Comparison of ENCODE assay signal across 8 cellular contexts in the genomic region with DNA sequence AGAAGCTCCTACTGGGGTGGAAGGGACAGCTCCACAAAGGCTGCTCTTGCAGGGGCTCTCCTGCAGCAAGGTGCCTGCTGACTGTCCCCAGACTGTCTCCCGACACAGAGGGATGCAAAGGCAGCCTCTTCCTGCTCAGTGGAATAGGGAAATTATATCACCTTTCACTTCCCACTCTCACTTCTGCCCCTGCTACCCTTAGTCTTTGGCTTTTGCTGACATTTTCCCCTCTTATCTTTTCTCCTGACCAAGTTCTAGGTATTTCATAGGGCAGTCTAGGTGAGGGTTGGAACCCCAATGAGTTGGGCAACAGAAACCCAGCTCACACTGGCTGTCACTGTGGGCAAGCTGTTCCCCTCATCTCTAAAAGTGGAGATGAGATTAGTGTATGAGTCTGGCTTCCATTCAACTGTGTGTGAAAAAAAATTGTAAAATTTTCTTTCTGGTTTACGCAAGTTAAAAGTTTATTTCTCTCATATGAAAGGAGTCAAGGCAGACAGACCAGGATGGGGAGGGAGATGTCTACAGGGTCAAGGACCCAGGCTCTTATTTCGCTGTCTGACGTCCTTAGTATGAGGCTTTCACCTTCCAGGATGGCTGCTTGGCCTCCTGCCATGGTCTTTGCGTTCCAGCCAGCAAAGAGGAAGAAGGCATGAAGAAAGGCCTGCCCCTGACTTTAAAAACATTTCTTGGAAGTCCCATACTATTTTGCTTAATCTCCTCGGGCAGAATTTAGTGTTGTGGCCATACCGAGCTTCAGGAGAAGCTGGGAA. TPM values are rescaled to one million over a fixed set of nuclear protein-coding genes. Genes with fewer than 3 reads are reported as not detected.
DNase-seq lines count a peak whose midpoint lies in the region; ATAC-seq and TF ChIP-seq lines count a peak whose summit lies in the region.

No MANE protein-coding gene starts in this region.

- no peaks in the 10 kb centered on the region for H3K4me1 ChIP-seq in breast epithelium

- H3K27ac Mint-ChIP-seq in memory B cell (peak overlapping the region; percentile 54), type B pancreatic cell (no peak overlapping the region)

- H3K27me3 Mint-ChIP-seq in memory B cell (no peaks in the 10 kb centered on the region), type B pancreatic cell (peaks cover 5% of the 10 kb centered on the region)

- peak overlapping the region; percentile 30 to 64 for H3K27ac ChIP-seq in breast epithelium

- H3K4me3 Mint-ChIP-seq in memory B cell (no peak overlapping the region), type B pancreatic cell (no peak overlapping the region)

- H3K36me3 ChIP-seq in breast epithelium = no peaks in the 10 kb centered on the region

- TF ChIP-seq POLR2A in breast epithelium (IDR thresholded peaks at IDR 0.05) = no peak

- CTCF ChIA-PET in GM10248 (lab: Yijun Ruan, JAX) = no interaction called here

- no peaks in the 10 kb centered on the region for H3K27me3 ChIP-seq in breast epithelium

- no peaks in the 10 kb centered on the region for H3K9me3 Mint-ChIP-seq in memory B cell
- H3K9me3 Mint-ChIP-seq in type B pancreatic cell = no peaks in the 10 kb centered on the region

- POLR2A ChIA-PET in GM10248 (lab: Yijun Ruan, JAX) = no interaction called here

- H3K36me3 Mint-ChIP-seq in memory B cell = peaks cover 11% of the 10 kb centered on the region
- H3K36me3 Mint-ChIP-seq in type B pancreatic cell = peaks cover 12% of the 10 kb centered on the region

- DNase-seq in Right ventricle myocardium inferior (ENCODE audit: missing footprints) (peak; percentile 84), cardiac septum (ENCODE audit: low spot score) (no peak), breast epithelium (ENCODE audit: low spot score in 2 of 2) (peak; percentile 73 to 74), memory B cell (ENCODE audit: low spot score in 2 of 2) (no peak), GM10248 (ENCODE audit: extremely low spot score) (no peak), GM19238 (ENCODE audit: insufficient read length, low spot score) (no peak), type B pancreatic cell (ENCODE audit: extremely low spot score, unreplicated experiment) (no peak), NCI-H526 treated with DMSO at 0.1 percent for 48 hours (lab: John Stamatoyannopoulos, UW) (no peak)

- intact Hi-C loops in Right ventricle myocardium inferior (cut with DNase I) = no loop called here
- intact Hi-C loops in cardiac septum (cut with DNase I) = loop anchor here (10.0 kb wide), 1 partner anchor 255 kb away; no protein-coding TSS in a partner anchor
- intact Hi-C loops in breast epithelium (cut with DNase I; ENCODE audit: low total_unique reads) = no loop called here

- H3K4me3 ChIP-seq in breast epithelium = no peak overlapping the region

- peak; percentile 48 for ATAC-seq in Right ventricle myocardium inferior
- peak; percentile 46 for ATAC-seq in memory B cell (ENCODE audit: low read depth)

- TF ChIP-seq CTCF in breast epithelium (IDR thresholded peaks at IDR 0.05) = no peak
- no peak for TF ChIP-seq CTCF in GM10248 (IDR thresholded peaks at IDR 0.05; ENCODE audit: control extremely low read depth, extremely low read depth, low read depth, missing control alignments)
- no peak for TF ChIP-seq CTCF in type B pancreatic cell (conservative IDR thresholded peaks at IDR 0.05)

- H3K9me3 ChIP-seq in breast epithelium = no peaks in the 10 kb centered on the region

- peaks cover 22% of the 10 kb centered on the region for H3K4me1 Mint-ChIP-seq in memory B cell
- H3K4me1 Mint-ChIP-seq in type B pancreatic cell (ENCODE audit: unreplicated experiment) = peaks cover 12% of the 10 kb centered on the region

RNA-seq across cellular contexts. Expression of gene MOCOS, which starts 7.5 kb away (rescaled TPM):
- 0.38 TPM for total RNA-seq in Right ventricle myocardium inferior
- total RNA-seq in cardiac septum = 0.38 TPM
- 1 to 10 TPM; 5.2 to 9.7 (median 9.1) TPM for total RNA-seq in breast epithelium
- total RNA-seq in type B pancreatic cell (ENCODE audit: low replicate concordance) = 2.4 and 3.2 TPM in 2 replicates

RNA-seq across cellular contexts. Expression of gene ELP2, which starts 50.0 kb away (rescaled TPM):
- 48.1 TPM for total RNA-seq in Right ventricle myocardium inferior
- 50.4 TPM for total RNA-seq in cardiac septum
- 100 to 1,000 TPM in 2 of 3 donors, 10 to 100 TPM in 1; 66.9 to 165 (median 139) TPM for total RNA-seq in breast epithelium
- total RNA-seq in type B pancreatic cell (ENCODE audit: low replicate concordance) = 79.2 and 94.6 TPM in 2 replicates

RNA-seq across cellular contexts. Expression of gene SLC39A6, which starts 50.6 kb away (rescaled TPM):
- total RNA-seq in Right ventricle myocardium inferior = 12.8 TPM
- 15.6 TPM for total RNA-seq in cardiac septum
- 100 to 1,000 TPM in 2 of 3 donors, 10 to 100 TPM in 1; 44.8 to 502 (median 235) TPM for total RNA-seq in breast epithelium
- total RNA-seq in type B pancreatic cell (ENCODE audit: low replicate concordance) = 29.7 and 48.7 TPM in 2 replicates

Comparison
In these comparisons a context has a peak if more than half of its experiments do, and no peak if none do; other contexts are left out.
1. DNase-seq: peak in Right ventricle myocardium inferior (single experiment) and breast epithelium (2 of 2); none in cardiac septum (single experiment), memory B cell (0 of 2), GM10248 (single experiment), GM19238 (single experiment), type B pancreatic cell (single experiment) and NCI-H526 treated with DMSO at 0.1 percent for 48 hours (single experiment).